Comparison of ENCODE assay signal across 21 cellular contexts in genomic region chr14:69489495-69489894, GRCh38. TPM values are rescaled to one million over a fixed set of nuclear protein-coding genes. Genes with fewer than 3 reads are reported as not detected.
"Had no signal": no experiment of that assay in that cellular context is flagged by ENCODE, and none has a peak within 500 bp of the region (broad histone marks: within the 10 kb centered on the region; RNA-seq: fewer than 3 reads in every experiment).

No MANE protein-coding gene starts in this region.

- H3K9me3 ChIP-seq: MG63, SK-N-SH had no signal

- DNase-seq: IMR-90, Karpas-422, KG1, MG63, NCI-H1092 treated with DMSO at 0.1 percent for 48 hours, NCI-H1436, NCI-H187, NCI-H2029, NCI-H2081 treated with DMSO at 0.1 percent for 48 hours, NCI-H2171, NCI-H226, NCI-H446, NCI-H510A, NCI-H524 treated with DMSO at 0.1 percent for 48 hours, NCI-H774, RPMI8226, SHP77, SK-N-SH had no signal

- H3K36me3 ChIP-seq: MG63 had no signal

- ATAC-seq: HepG2 had no signal

- H3K4me3 ChIP-seq: MG63 had no signal

RNA-seq across cellular contexts. Expression of gene PLEKHD1, which starts 5.0 kb away (rescaled TPM):
- total RNA-seq: HepG2, HT1080, SK-MEL-5 had no signal
